In genomic region chr6:36752886-36753506, GRCh38 we compare ENCODE assay signal across 1 cellular context.
TF ChIP-seq lines count a peak whose summit lies in the region.

No MANE protein-coding gene starts in this region.

TF ChIP-seq in HepG2, 621 proteins besides CTCF, POLR2A, EP300 and RAD21 (continued from another document):
- TF ChIP-seq ZNF253 (CRISPR knock-in tag; IDR thresholded peaks at IDR 0.05; ENCODE audit: borderline replicate concordance) (no peak), ZNF687 (CRISPR knock-in tag; IDR thresholded peaks at IDR 0.05) (no peak), THAP11 (CRISPR knock-in tag; IDR thresholded peaks at IDR 0.05) (no peak), HOXA3 (CRISPR knock-in tag; IDR thresholded peaks at IDR 0.05) (no peak), ZNF7 (CRISPR knock-in tag; IDR thresholded peaks at IDR 0.05) (no peak), ZNF563 (CRISPR knock-in tag; IDR thresholded peaks at IDR 0.05) (no peak)
